ENCODE assay signal across 15 cellular contexts in the genomic region with DNA sequence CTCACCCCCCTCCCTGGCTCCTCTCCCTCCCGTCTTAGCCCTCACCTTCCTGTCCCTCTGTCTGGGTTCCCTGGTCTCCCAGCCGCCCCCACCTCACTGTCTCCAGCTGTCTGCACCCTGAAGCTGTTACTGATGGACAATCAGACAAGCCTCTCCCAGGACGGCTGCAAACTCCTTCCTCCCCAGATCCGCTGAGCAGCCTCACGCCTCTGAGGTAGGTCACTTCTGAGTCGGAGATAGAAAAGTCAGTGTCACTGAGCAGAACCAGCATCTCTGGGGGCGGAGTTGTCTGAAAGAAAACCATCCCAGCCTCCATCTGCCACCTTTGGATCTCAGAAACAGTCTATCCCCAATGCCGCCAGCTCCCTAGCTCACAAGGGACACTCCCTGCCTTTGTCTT.
"Had no signal": no experiment of that assay in that cellular context is flagged by ENCODE, and none has a peak within 500 bp of the region (broad histone marks: within the 10 kb centered on the region; RNA-seq: fewer than 3 reads in every experiment).

No MANE protein-coding gene starts in this region.

- H3K9me3 Mint-ChIP-seq: memory B cell, T-cell had no signal

- H3K36me3 Mint-ChIP-seq: memory B cell, T-cell had no signal

- H3K36me3 ChIP-seq: gastrocnemius medialis, tibial nerve, WERI-Rb-1 had no signal

- H3K9me3 ChIP-seq: gastrocnemius medialis, tibial nerve had no signal

- DNase-seq: activated CD4-positive, alpha-beta T cell treated with anti-CD3 and anti-CD28 coated beads for 4 hours; activated CD8-positive, alpha-beta memory T cell treated with anti-CD3 and anti-CD28 coated beads, Interleukin-2, amount 50 U/mL, for 48 hours; activated CD8-positive, alpha-beta T cell treated with anti-CD3 and anti-CD28 coated beads, Interleukin-2, amount 10 ng/mL, durations not matched to agents 7 days and 5 days; activated naive CD8-positive, alpha-beta T cell treated with anti-CD3 and anti-CD28 coated beads, Interleukin-2, amount 10 ng/mL, durations not matched to agents 7 days and 5 days; aorta; cortex of kidney; effector CD8-positive, alpha-beta T cell; gastrocnemius medialis; hippocampal formation; right cardiac atrium; small intestine; T-cell; WERI-Rb-1 had no signal

- H3K27ac ChIP-seq: gastrocnemius medialis, tibial nerve, WERI-Rb-1 had no signal

- H3K4me3 ChIP-seq: gastrocnemius medialis, tibial nerve had no signal

- H3K4me1 Mint-ChIP-seq: memory B cell, T-cell had no signal

- H3K27ac Mint-ChIP-seq: activated CD8-positive, alpha-beta T cell treated with anti-CD3 and anti-CD28 coated beads, Interleukin-2, amount 10 ng/mL, durations not matched to agents 7 days and 5 days; activated naive CD8-positive, alpha-beta T cell treated with anti-CD3 and anti-CD28 coated beads, Interleukin-2, amount 10 ng/mL, durations not matched to agents 7 days and 5 days; memory B cell; T-cell had no signal

- ATAC-seq: activated CD8-positive, alpha-beta T cell treated with anti-CD3 and anti-CD28 coated beads, Interleukin-2, amount 10 ng/mL, durations not matched to agents 7 days and 5 days; gastrocnemius medialis; right cardiac atrium; T-cell had no signal

- H3K4me3 Mint-ChIP-seq: activated CD8-positive, alpha-beta T cell treated with anti-CD3 and anti-CD28 coated beads, Interleukin-2, amount 10 ng/mL, durations not matched to agents 7 days and 5 days; activated naive CD8-positive, alpha-beta T cell treated with anti-CD3 and anti-CD28 coated beads, Interleukin-2, amount 10 ng/mL, durations not matched to agents 7 days and 5 days; memory B cell; T-cell had no signal
